In genomic region chr1:92461364-92462097, GRCh38 we compare ENCODE assay signal across 10 cellular contexts. TPM values are rescaled to one million over a fixed set of nuclear protein-coding genes. Genes with fewer than 3 reads are reported as not detected.
DNase-seq lines count a peak whose midpoint lies in the region; ATAC-seq and TF ChIP-seq lines count a peak whose summit lies in the region.
"Had no signal": no experiment of that assay in that cellular context is flagged by ENCODE, and none has a peak within 500 bp of the region (broad histone marks: within the 10 kb centered on the region; RNA-seq: fewer than 3 reads in every experiment).

No MANE protein-coding gene starts in this region.

- H3K9me3 Mint-ChIP-seq in stimulated activated naive CD8-positive, alpha-beta T cell treated with anti-CD3 and anti-CD28 coated beads, Interleukin-15, amount 100 ng/mL, for 72 hours, result no peaks in the 10 kb centered on the region

- H3K36me3 ChIP-seq in hepatocyte (replicated peaks; ENCODE audit: insufficient read depth, low read depth), result no peaks in the 10 kb centered on the region

- in situ Hi-C loops in ACHN (cut with HindIII; ENCODE audit: low pct_ligation_motif_present, low pct_unique_long_range_greater_than_20kb, low sequenced_read_pairs), result no loop called here

- no peak for DNase-seq in stimulated activated naive CD8-positive, alpha-beta T cell treated with anti-CD3 and anti-CD28 coated beads, Interleukin-15, amount 100 ng/mL, for 72 hours
- DNase-seq in stimulated activated naive CD8-positive, alpha-beta T cell treated with anti-CD3 and anti-CD28 coated beads, Interleukin-15, Interleukin-2, amounts not matched to agents 100 U/mL and 50 U/mL, for 24 hours, result no peak
- DNase-seq in RKO (ENCODE audit: low spot score) (peak; percentile 28), ACHN (no peak), kidney tubule cell (ENCODE audit: low spot score) (no peak), hepatocyte (ENCODE audit: low spot score) (no peak)
- DNase-seq: NCI-H82 had no signal

- no peak overlapping the region for H2AFZ ChIP-seq in hepatocyte

- H3K4me3 Mint-ChIP-seq in stimulated activated naive CD8-positive, alpha-beta T cell treated with anti-CD3 and anti-CD28 coated beads, Interleukin-15, amount 100 ng/mL, for 72 hours, result peak overlapping the region in 1 of 2 donors; percentile 10

- no peaks in the 10 kb centered on the region for H3K27me3 ChIP-seq in hepatocyte

- H3K9me2 ChIP-seq in hepatocyte (replicated peaks; ENCODE audit: insufficient read depth), result no peaks in the 10 kb centered on the region

- 90% methylated on average over 5 of the region's 5 CpGs for WGBS in hepatocyte (ENCODE audit: low lambda C conversion rate, missing lambda C conversion rate)

- no peak for TF ChIP-seq CTCF in hepatocyte (IDR thresholded peaks at IDR 0.05; ENCODE audit: poor library complexity)

- no peaks in the 10 kb centered on the region for H3K9me3 ChIP-seq in hepatocyte (ENCODE audit: low read depth)

- H4K20me1 ChIP-seq in hepatocyte (ENCODE audit: insufficient read depth, poor library complexity, severe bottlenecking), result no peaks in the 10 kb centered on the region

- H3K27me3 Mint-ChIP-seq in stimulated activated naive CD8-positive, alpha-beta T cell treated with anti-CD3 and anti-CD28 coated beads, Interleukin-15, amount 100 ng/mL, for 72 hours, result no peaks in the 10 kb centered on the region

- peak; percentile 45 for ATAC-seq in stimulated activated naive CD8-positive, alpha-beta T cell treated with anti-CD3 and anti-CD28 coated beads, Interleukin-15, amount 100 ng/mL, for 72 hours
- no peak for ATAC-seq in stimulated activated naive CD8-positive, alpha-beta T cell treated with anti-CD3 and anti-CD28 coated beads, Interleukin-15, Interleukin-2, amounts not matched to agents 100 U/mL and 50 U/mL, for 24 hours
- peak; percentile 53 for ATAC-seq in HG03103 (IDR thresholded peaks at IDR 0.05; ENCODE audit: low read depth, unreplicated experiment)
- ATAC-seq in HG02870 (IDR thresholded peaks at IDR 0.05; ENCODE audit: unreplicated experiment), result no peak

- H3K27ac ChIP-seq in hepatocyte, result no peak overlapping the region
- H3K27ac ChIP-seq: C4-2B had no signal

- H3K4me1 ChIP-seq in hepatocyte (ENCODE audit: insufficient read depth), result no peaks in the 10 kb centered on the region

- H3K27ac Mint-ChIP-seq in stimulated activated naive CD8-positive, alpha-beta T cell treated with anti-CD3 and anti-CD28 coated beads, Interleukin-15, amount 100 ng/mL, for 72 hours, result no peak overlapping the region

- peaks cover 60% of the 10 kb centered on the region for H3K4me1 Mint-ChIP-seq in stimulated activated naive CD8-positive, alpha-beta T cell treated with anti-CD3 and anti-CD28 coated beads, Interleukin-15, amount 100 ng/mL, for 72 hours

- H3K79me2 ChIP-seq in hepatocyte, result no peaks in the 10 kb centered on the region

- no peak overlapping the region for H3K4me3 ChIP-seq in hepatocyte

- H3K4me2 ChIP-seq in hepatocyte, result no peak overlapping the region

RNA-seq across cellular contexts. Expression of gene GFI1, which starts 25.2 kb away (rescaled TPM):
- 0.10 and 0.24 TPM in 2 replicates for total RNA-seq in hepatocyte
- polyA plus RNA-seq in hepatocyte, result 0.41 TPM in 1 of 2 replicates, not detected in the other

Comparison
In these comparisons a context has a peak if more than half of its experiments do, and no peak if none do; other contexts are left out.
1. ATAC-seq: peak in stimulated activated naive CD8-positive, alpha-beta T cell treated with anti-CD3 and anti-CD28 coated beads, Interleukin-15, amount 100 ng/mL, for 72 hours (single experiment) and HG03103 (single experiment); none in stimulated activated naive CD8-positive, alpha-beta T cell treated with anti-CD3 and anti-CD28 coated beads, Interleukin-15, Interleukin-2, amounts not matched to agents 100 U/mL and 50 U/mL, for 24 hours (single experiment) and HG02870 (single experiment).